10 cellular contexts compared by ENCODE assay signal in the genomic region with DNA sequence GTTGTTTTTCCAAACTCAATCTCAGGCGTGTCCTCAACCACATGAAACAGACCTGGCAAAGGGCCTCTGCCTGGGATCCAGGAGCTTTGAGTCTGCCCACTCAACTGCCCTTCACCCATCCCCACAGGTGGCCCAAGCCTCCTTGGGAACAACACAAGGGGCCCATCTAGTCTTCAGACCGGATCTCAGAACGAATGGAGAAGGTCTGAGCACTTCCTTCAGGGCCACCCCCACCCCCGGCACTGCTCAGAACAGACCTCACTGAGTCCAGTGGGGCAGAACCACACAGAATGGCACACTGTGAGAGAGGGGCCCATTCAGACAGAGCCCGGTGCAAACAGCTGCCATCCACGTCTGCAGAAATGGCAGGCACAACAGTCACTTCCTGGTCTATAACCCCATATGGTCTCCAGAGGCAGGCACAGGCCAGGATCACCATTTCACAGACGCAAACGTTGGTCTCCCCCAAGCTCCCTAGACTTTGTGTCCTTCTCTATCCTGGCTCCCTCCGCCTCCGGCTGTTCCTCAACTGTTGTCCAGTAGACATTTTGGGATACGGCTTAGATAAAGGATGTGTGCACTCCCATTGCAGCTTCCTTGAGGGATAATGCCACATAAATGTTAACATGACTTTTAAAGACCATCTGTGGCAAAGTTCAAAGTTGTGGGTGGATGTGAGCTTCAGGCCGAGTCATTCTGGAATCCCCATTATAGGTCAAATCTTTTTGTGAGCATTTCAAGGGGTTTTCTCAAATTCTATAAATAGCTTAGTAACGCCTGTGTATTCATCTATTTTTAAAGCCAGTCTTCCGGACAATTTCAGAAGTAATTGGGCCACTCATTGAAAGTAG.
A peak's percentile ranks its signal among the peaks of the same experiment; 100 is the strongest.
DNase-seq lines count a peak whose midpoint lies in the region; ATAC-seq, FAIRE-seq and TF ChIP-seq lines count a peak whose summit lies in the region.
"Had no signal": no experiment of that assay in that cellular context is flagged by ENCODE, and none has a peak within 500 bp of the region (broad histone marks: within the 10 kb centered on the region; RNA-seq: fewer than 3 reads in every experiment).

No MANE protein-coding gene starts in this region.

- H3K9me3 Mint-ChIP-seq in stimulated activated memory B cell treated with anti-CD40 and anti-IgM and Interleukin-4, amounts not matched to agents 10 μg/mL and 1 μg/mL and 100 μg/mL, for 72 hours, result no peaks in the 10 kb centered on the region
- H3K9me3 Mint-ChIP-seq in CD14-positive monocyte, result peaks cover 0 to 6% (median 0%) of the 10 kb centered on the region in 7 donors

- TF ChIP-seq CTCF in CD14-positive monocyte (IDR thresholded peaks at IDR 0.05), result no peak

- H3K36me3 Mint-ChIP-seq in stimulated activated memory B cell treated with anti-CD40 and anti-IgM and Interleukin-4, amounts not matched to agents 10 μg/mL and 1 μg/mL and 100 μg/mL, for 72 hours, result peaks cover 9% of the 10 kb centered on the region
- peaks cover 59 to 79% of the 10 kb centered on the region in 2 donors for H3K36me3 Mint-ChIP-seq in CD14-positive monocyte

- peak overlapping the region; percentile 97 for H3K27ac Mint-ChIP-seq in stimulated activated memory B cell treated with anti-CD40 and anti-IgM and Interleukin-4, amounts not matched to agents 10 μg/mL and 1 μg/mL and 100 μg/mL, for 72 hours
- H3K27ac Mint-ChIP-seq in CD14-positive monocyte, result peak overlapping the region in 1 of 7 donors; percentile 22

- peak; percentile 37 for DNase-seq in stimulated activated CD4-positive, alpha-beta T cell treated with anti-CD3 and anti-CD28 coated beads, Interleukin-15, amount 100 ng/mL, for 24 hours
- DNase-seq in stimulated activated CD4-positive, alpha-beta T cell treated with anti-CD3 and anti-CD28 coated beads, Interleukin-2, amount 100 ng/mL, for 48 hours, result no peak
- DNase-seq in SHP77 treated with DMSO at 0.1 percent for 48 hours (lab: John Stamatoyannopoulos, UW), result no peak
- no peak for DNase-seq in RCC 7860 (ENCODE audit: low spot score)
- no peak for DNase-seq in CD14-positive monocyte (ENCODE audit: low spot score)
- DNase-seq: DND-41 had no signal

- peak overlapping the region; percentile 71 for H3K4me3 Mint-ChIP-seq in stimulated activated memory B cell treated with anti-CD40 and anti-IgM and Interleukin-4, amounts not matched to agents 10 μg/mL and 1 μg/mL and 100 μg/mL, for 72 hours
- no peak overlapping the region for H3K4me3 Mint-ChIP-seq in CD14-positive monocyte

- ATAC-seq in HG03196 (IDR thresholded peaks at IDR 0.05; ENCODE audit: unreplicated experiment), result peak; percentile 57
- peak; percentile 95 for ATAC-seq in stimulated activated memory B cell treated with anti-CD40 and anti-IgM and Interleukin-4, amounts not matched to agents 10 μg/mL and 1 μg/mL and 100 μg/mL, for 72 hours

- H3K27me3 Mint-ChIP-seq in stimulated activated memory B cell treated with anti-CD40 and anti-IgM and Interleukin-4, amounts not matched to agents 10 μg/mL and 1 μg/mL and 100 μg/mL, for 72 hours, result no peaks in the 10 kb centered on the region
- H3K27me3 Mint-ChIP-seq in CD14-positive monocyte (ENCODE audit: low read depth in 3 of 3), result peaks cover 0 to 3% (median 2%) of the 10 kb centered on the region in 3 donors

- peak overlapping the region; percentile 41 for H3K27ac ChIP-seq in cingulate gyrus (ENCODE audit: low read depth, low read length)
- H3K27ac ChIP-seq: suprapubic skin had no signal

- FAIRE-seq in RCC 7860 (lab: Jason Lieb, UNC), result no peak

- peaks cover 83% of the 10 kb centered on the region for H3K4me1 Mint-ChIP-seq in stimulated activated memory B cell treated with anti-CD40 and anti-IgM and Interleukin-4, amounts not matched to agents 10 μg/mL and 1 μg/mL and 100 μg/mL, for 72 hours
- H3K4me1 Mint-ChIP-seq in CD14-positive monocyte, result peaks cover 3% of the 10 kb centered on the region

- intact Hi-C loops in CD14-positive monocyte (cut with micrococcal nuclease), result no loop called here
